Comparison of ENCODE assay signal across 18 cellular contexts in the genomic region with DNA sequence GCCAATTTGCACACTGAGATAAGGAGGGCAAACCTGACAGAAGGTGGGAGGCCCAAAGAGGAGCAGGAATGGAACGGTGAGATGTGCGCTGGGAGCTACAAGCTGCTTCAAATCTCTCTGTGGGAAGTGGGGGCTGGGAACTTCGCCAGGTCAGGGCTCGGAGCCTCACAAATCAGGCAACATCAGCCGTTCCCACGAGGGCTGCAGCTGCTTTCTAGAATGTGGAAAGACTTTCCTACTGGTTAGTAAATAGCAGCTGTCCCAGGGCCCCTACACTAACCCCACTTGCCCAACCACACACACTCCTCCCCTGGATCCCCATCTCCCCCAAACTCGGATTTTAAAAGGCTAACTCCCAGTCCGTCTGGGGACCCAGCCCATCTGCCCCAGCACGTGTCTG. TPM values are rescaled to one million over a fixed set of nuclear protein-coding genes. Genes with fewer than 3 reads are reported as not detected.
A peak's percentile ranks its signal among the peaks of the same experiment; 100 is the strongest.
DNase-seq lines count a peak whose midpoint lies in the region; ATAC-seq and TF ChIP-seq lines count a peak whose summit lies in the region.
"Had no signal": no experiment of that assay in that cellular context is flagged by ENCODE, and none has a peak within 500 bp of the region (broad histone marks: within the 10 kb centered on the region; RNA-seq: fewer than 3 reads in every experiment).

No MANE protein-coding gene starts in this region.

- no peak overlapping the region for H3K27ac ChIP-seq in right atrium auricular region
- H3K27ac ChIP-seq in psoas muscle, result no peak overlapping the region
- H3K27ac ChIP-seq: BLaER1, HL-60, RWPE1 had no signal

- H3K27me3 ChIP-seq in right atrium auricular region (no peaks in the 10 kb centered on the region), psoas muscle (ENCODE audit: insufficient read depth in 3 of 3, low read length in 2 of 3) (peaks cover 0 to 3% (median 0%) of the 10 kb centered on the region in 3 donors)
- H3K27me3 ChIP-seq: BLaER1 had no signal

- no peaks in the 10 kb centered on the region for H3K36me3 ChIP-seq in right atrium auricular region
- no peaks in the 10 kb centered on the region for H3K36me3 ChIP-seq in psoas muscle (ENCODE audit: insufficient read depth in 1 of 2, low read depth in 1 of 2)
- H3K36me3 ChIP-seq: BLaER1 had no signal

- ATAC-seq in left ventricle myocardium superior (peak; percentile 38), psoas muscle (peak in 1 of 4 donors; percentile 68), GM18511 (IDR thresholded peaks at IDR 0.05; ENCODE audit: unreplicated experiment) (no peak)
- ATAC-seq: HCT116, K562 had no signal

- H3K9me3 ChIP-seq in right atrium auricular region, result no peaks in the 10 kb centered on the region
- H3K9me3 ChIP-seq in psoas muscle, result no peaks in the 10 kb centered on the region
- H3K9me3 ChIP-seq: BLaER1 had no signal

- intact Hi-C loops in left ventricle myocardium superior (cut with micrococcal nuclease), result no loop called here
- intact Hi-C loops in psoas muscle (cut with DNase I), result no loop called here

- H3K4me3 ChIP-seq in right atrium auricular region, result no peak overlapping the region
- H3K4me3 ChIP-seq in psoas muscle, result no peak overlapping the region
- H3K4me3 ChIP-seq: BLaER1, K562 had no signal

- 31 to 39% (median 31%) methylated on average over 9 of the region's 9 CpGs for WGBS in psoas muscle, 3 donors

- DNase-seq in left ventricle myocardium superior, result peak; percentile 61
- no peak for DNase-seq in right atrium auricular region (ENCODE audit: low spot score)
- DNase-seq in left kidney (ENCODE audit: low read depth, low spot score), result peak; percentile 56
- DNase-seq in psoas muscle, result peak; percentile 62 to 84
- DNase-seq in RKO (ENCODE audit: low spot score), result no peak
- DNase-seq in activated CD4-positive, alpha-beta T cell treated with anti-CD3 and anti-CD28 coated beads, Interleukin-2, amount 50 U/mL, for 48 hours, result no peak
- DNase-seq in GF-D8 (lab: John Stamatoyannopoulos, UW), result no peak
- DNase-seq: CD8-positive, alpha-beta memory T cell; DMS79 treated with DMSO at 0.1 percent for 48 hours; NCI-H187; NCI-H446; NK-92 treated with Interleukin-12 subunit alpha and Interleukin-12 subunit beta, amount 100 ng/mL, for 24 hours had no signal

- no peak for TF ChIP-seq CTCF in right atrium auricular region (IDR thresholded peaks at IDR 0.05)
- TF ChIP-seq CTCF in psoas muscle (IDR thresholded peaks at IDR 0.05), result no peak

- no peaks in the 10 kb centered on the region for H3K4me1 ChIP-seq in right atrium auricular region
- no peaks in the 10 kb centered on the region for H3K4me1 ChIP-seq in psoas muscle

RNA-seq across cellular contexts. Expression of gene PITRM1, which starts 40.6 kb away (rescaled TPM):
- total RNA-seq in left ventricle myocardium superior (94.5 TPM), right atrium auricular region (10 to 100 TPM; 68.3 to 89.6 TPM), psoas muscle (100 to 1,000 TPM in 2 of 4 donors, 10 to 100 TPM in 2; 74.5 to 112 (median 94.2) TPM)
- 10 to 100 TPM; 51.0 to 79.3 (median 68.3) TPM for polyA plus RNA-seq in psoas muscle

Comparison
In these comparisons a context has a peak if more than half of its experiments do, and no peak if none do; other contexts are left out.
1. DNase-seq: peak in left ventricle myocardium superior (single experiment), left kidney (single experiment) and psoas muscle (2 of 2); none in right atrium auricular region (single experiment), RKO (single experiment), activated CD4-positive, alpha-beta T cell treated with anti-CD3 and anti-CD28 coated beads, Interleukin-2, amount 50 U/mL, for 48 hours (0 of 2) and GF-D8 (single experiment).